Comparison of ENCODE assay signal across 7 cellular contexts in the genomic region with DNA sequence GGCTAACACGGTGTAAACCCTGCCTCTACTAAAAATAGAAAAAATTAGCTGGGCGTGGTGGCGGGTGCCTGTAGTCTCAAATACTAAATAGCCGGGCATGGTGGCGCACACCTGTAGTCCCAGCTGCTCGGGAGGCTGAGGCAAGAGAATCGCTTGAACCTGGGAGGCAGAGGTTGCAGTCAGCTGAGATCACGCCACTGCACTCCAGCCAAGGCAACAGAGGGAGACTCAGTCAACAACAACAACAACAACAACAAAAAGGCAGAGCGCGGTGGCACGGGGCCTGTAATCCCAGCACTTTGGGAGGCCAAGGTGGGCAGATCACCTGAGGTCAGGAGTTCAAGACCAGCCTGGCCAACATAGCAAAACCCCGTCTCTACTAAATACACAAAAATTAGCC. TPM values are rescaled to one million over a fixed set of nuclear protein-coding genes. Genes with fewer than 3 reads are reported as not detected.
DNase-seq lines count a peak whose midpoint lies in the region; ATAC-seq, FAIRE-seq and TF ChIP-seq lines count a peak whose summit lies in the region.
"Not testable (repeated sequence)": the region's sequence is repeated elsewhere in the genome, so short reads cannot be mapped to it uniquely, and the experiment has no call there.

No MANE protein-coding gene starts in this region.

- H3K27me3 ChIP-seq in DND-41 (ENCODE audit: insufficient read depth, low read length, poor library complexity); K562 (ENCODE audit: control insufficient read depth in 2 of 2, insufficient read depth in 2 of 2, low read length in 2 of 2): not testable (repeated sequence)

- peak overlapping the region; percentile 65 for H3K4me2 ChIP-seq in DND-41 (ENCODE audit: insufficient read depth, low read length)
- not testable (repeated sequence) for H3K4me2 ChIP-seq in K562 (ENCODE audit: insufficient read depth, low read length)

- H4K20me1 ChIP-seq in DND-41 (ENCODE audit: insufficient read depth, low read length); K562 (replicated peaks; ENCODE audit: control insufficient read depth, insufficient read depth, low read length): not testable (repeated sequence)

- H3K4me3 Mint-ChIP-seq in activated CD4-positive, alpha-beta memory T cell treated with anti-CD3 and anti-CD28 coated beads, Interleukin-2, amount 10 ng/mL, durations not matched to agents 7 days and 5 days: peak overlapping the region; percentile 95
- peak overlapping the region; percentile 98 for H3K4me3 Mint-ChIP-seq in activated T-helper 2 cell treated with anti-CD3 and anti-CD28 coated beads, Interferon-gamma antibody, Interleukin-2, Interleukin-4, amounts not matched to agents 10 μg/mL and 5 μg/mL and 100 μg/mL, durations not matched to agents 14 hours and 24 hours and 36 hours (ENCODE audit: low read depth)
- peak overlapping the region; percentile 70 for H3K4me3 Mint-ChIP-seq in memory B cell
- H3K4me3 Mint-ChIP-seq in nephron progenitor cell: peak overlapping the region; percentile 58
- peak overlapping the region; percentile 65 to 97 for H3K4me3 Mint-ChIP-seq in stimulated activated naive B cell treated with anti-CD40 and anti-IgM and Interleukin-4, amounts not matched to agents 10 μg/mL and 1 μg/mL and 100 μg/mL, for 72 hours

- not testable (repeated sequence) for H3K9me3 ChIP-seq in DND-41 (ENCODE audit: insufficient read depth, low read length, severe bottlenecking); K562 (replicated peaks; ENCODE audit: control insufficient read depth, insufficient read depth, low read depth, low read length)

- not testable (repeated sequence) for H3K27me3 Mint-ChIP-seq in activated CD4-positive, alpha-beta memory T cell treated with anti-CD3 and anti-CD28 coated beads, Interleukin-2, amount 10 ng/mL, durations not matched to agents 7 days and 5 days; activated T-helper 2 cell treated with anti-CD3 and anti-CD28 coated beads, Interferon-gamma antibody, Interleukin-2, Interleukin-4, amounts not matched to agents 10 μg/mL and 5 μg/mL and 100 μg/mL, durations not matched to agents 14 hours and 24 hours and 36 hours (ENCODE audit: low read depth); memory B cell; stimulated activated naive B cell treated with anti-CD40 and anti-IgM and Interleukin-4, amounts not matched to agents 10 μg/mL and 1 μg/mL and 100 μg/mL, for 72 hours
- peaks cover 29% of the 10 kb centered on the region for H3K27me3 Mint-ChIP-seq in nephron progenitor cell (ENCODE audit: low read depth, poor library complexity)

- H3K79me2 ChIP-seq in DND-41 (ENCODE audit: insufficient read depth, low read length); K562 (ENCODE audit: control insufficient read depth, insufficient read depth, low read length): not testable (repeated sequence)

- not testable (repeated sequence) for BruUV-seq in K562 (replicated peaks; lab: Mats Ljungman, UMichigan)

- H3K36me3 ChIP-seq in DND-41 (ENCODE audit: insufficient read depth, low read length): not testable (repeated sequence)
- peaks cover 18% of the 10 kb centered on the region; the same call in 1 of the 3 replicates for H3K36me3 ChIP-seq in K562 (ENCODE audit: control insufficient read depth, insufficient read depth, low read length)

- not testable (repeated sequence) for FAIRE-seq in K562 (lab: Jason Lieb, UNC)

- H2AFZ ChIP-seq in DND-41 (ENCODE audit: low read depth, low read length): not testable (repeated sequence)
- 0 out of 2 replicates have a peak overlapping the region, but pooled peaks have one; percentile 58 for H2AFZ ChIP-seq in K562 (ENCODE audit: low read depth, low read length)

- not testable (repeated sequence) for TF ChIP-seq CTCF in DND-41 (IDR thresholded peaks at IDR 0.05; ENCODE audit: borderline replicate concordance, extremely low read depth, low read length, poor library complexity, severe bottlenecking); K562 (IDR thresholded peaks at IDR 0.05 in 2 of 3, conservative IDR thresholded peaks at IDR 0.05 in 1 of 3; ENCODE audit: insufficient read depth in 2 of 3, low read depth in 1 of 3, low read length in 3 of 3); nephron progenitor cell (IDR thresholded peaks at IDR 0.05)

- POLR2A ChIA-PET in activated CD4-positive, alpha-beta memory T cell treated with anti-CD3 and anti-CD28 coated beads, Interleukin-2, amount 10 ng/mL, durations not matched to agents 7 days and 5 days (lab: Charles Lee): interaction anchor here (2.0 kb wide), 1 partner anchor 7 kb away, joined by 36 read pairs; the partner anchor contains the start of gene NUP155
- POLR2A ChIA-PET in K562 (lab: Yijun Ruan, JAX): not testable (repeated sequence)

- H3K4me3 ChIP-seq in DND-41 (ENCODE audit: low read depth in 1 of 2, low read length in 2 of 2): peak overlapping the region in 1 of 2 experiments; percentile 75; a peak in 2 of 4 replicates
- not testable (repeated sequence) for H3K4me3 ChIP-seq in K562

- H3K36me3 Mint-ChIP-seq in activated CD4-positive, alpha-beta memory T cell treated with anti-CD3 and anti-CD28 coated beads, Interleukin-2, amount 10 ng/mL, durations not matched to agents 7 days and 5 days (ENCODE audit: low read depth); memory B cell; nephron progenitor cell (ENCODE audit: low read depth): not testable (repeated sequence)
- H3K36me3 Mint-ChIP-seq in activated T-helper 2 cell treated with anti-CD3 and anti-CD28 coated beads, Interferon-gamma antibody, Interleukin-2, Interleukin-4, amounts not matched to agents 10 μg/mL and 5 μg/mL and 100 μg/mL, durations not matched to agents 14 hours and 24 hours and 36 hours (ENCODE audit: low read depth): peaks cover 12% of the 10 kb centered on the region
- H3K36me3 Mint-ChIP-seq in stimulated activated naive B cell treated with anti-CD40 and anti-IgM and Interleukin-4, amounts not matched to agents 10 μg/mL and 1 μg/mL and 100 μg/mL, for 72 hours: peaks cover 4 to 12% of the 10 kb centered on the region in 2 donors

- CTCF ChIA-PET in activated CD4-positive, alpha-beta memory T cell treated with anti-CD3 and anti-CD28 coated beads, Interleukin-2, amount 10 ng/mL, durations not matched to agents 7 days and 5 days (lab: Charles Lee): interaction anchor here (1.0 to 2.9 kb wide), 2 partner anchors 8 to 9 kb away, joined by 4 to 45 read pairs; partner anchors contain the start of gene NUP155
- CTCF ChIA-PET in K562 (lab: Yijun Ruan, JAX; ENCODE audit: low intra/inter-chr PET ratio): not testable (repeated sequence)

- not testable (repeated sequence) for H3K9me3 Mint-ChIP-seq in activated CD4-positive, alpha-beta memory T cell treated with anti-CD3 and anti-CD28 coated beads, Interleukin-2, amount 10 ng/mL, durations not matched to agents 7 days and 5 days; activated T-helper 2 cell treated with anti-CD3 and anti-CD28 coated beads, Interferon-gamma antibody, Interleukin-2, Interleukin-4, amounts not matched to agents 10 μg/mL and 5 μg/mL and 100 μg/mL, durations not matched to agents 14 hours and 24 hours and 36 hours; memory B cell; nephron progenitor cell; stimulated activated naive B cell treated with anti-CD40 and anti-IgM and Interleukin-4, amounts not matched to agents 10 μg/mL and 1 μg/mL and 100 μg/mL, for 72 hours

- 88% methylated on average over 12 of the region's 12 CpGs for WGBS in K562 (ENCODE audit: insufficient coverage, low coverage, missing lambda C conversion rate)

- peaks cover 18% of the 10 kb centered on the region for H3K4me1 Mint-ChIP-seq in activated CD4-positive, alpha-beta memory T cell treated with anti-CD3 and anti-CD28 coated beads, Interleukin-2, amount 10 ng/mL, durations not matched to agents 7 days and 5 days
- H3K4me1 Mint-ChIP-seq in activated T-helper 2 cell treated with anti-CD3 and anti-CD28 coated beads, Interferon-gamma antibody, Interleukin-2, Interleukin-4, amounts not matched to agents 10 μg/mL and 5 μg/mL and 100 μg/mL, durations not matched to agents 14 hours and 24 hours and 36 hours (ENCODE audit: low read depth); memory B cell; nephron progenitor cell: not testable (repeated sequence)
- peaks cover 4 to 11% of the 10 kb centered on the region in 2 donors for H3K4me1 Mint-ChIP-seq in stimulated activated naive B cell treated with anti-CD40 and anti-IgM and Interleukin-4, amounts not matched to agents 10 μg/mL and 1 μg/mL and 100 μg/mL, for 72 hours

- in situ Hi-C loops in K562 (cut with MboI): not testable (repeated sequence)

- not testable (repeated sequence) for H3K27ac Mint-ChIP-seq in activated CD4-positive, alpha-beta memory T cell treated with anti-CD3 and anti-CD28 coated beads, Interleukin-2, amount 10 ng/mL, durations not matched to agents 7 days and 5 days; memory B cell; nephron progenitor cell; stimulated activated naive B cell treated with anti-CD40 and anti-IgM and Interleukin-4, amounts not matched to agents 10 μg/mL and 1 μg/mL and 100 μg/mL, for 72 hours
- H3K27ac Mint-ChIP-seq in activated T-helper 2 cell treated with anti-CD3 and anti-CD28 coated beads, Interferon-gamma antibody, Interleukin-2, Interleukin-4, amounts not matched to agents 10 μg/mL and 5 μg/mL and 100 μg/mL, durations not matched to agents 14 hours and 24 hours and 36 hours: peak overlapping the region; percentile 38

- TF ChIP-seq POLR2A in K562 (conservative IDR thresholded peaks at IDR 0.05): not testable (repeated sequence)

- H3K9me1 ChIP-seq in K562 (ENCODE audit: control insufficient read depth, insufficient read depth, low read length): not testable (repeated sequence)

- TF ChIP-seq RAD21 in K562 (CRISPR knock-in tag; conservative IDR thresholded peaks at IDR 0.05 in 1 of 2, IDR thresholded peaks at IDR 0.05 in 1 of 2): not testable (repeated sequence)

- ATAC-seq in DND-41 (ENCODE audit: insufficient read depth, low read depth); K562; memory B cell (ENCODE audit: low read depth); stimulated activated naive B cell treated with anti-CD40 and anti-IgM and Interleukin-4, amounts not matched to agents 10 μg/mL and 1 μg/mL and 100 μg/mL, for 72 hours (replicated peaks): not testable (repeated sequence)

- not testable (repeated sequence) for TF ChIP-seq EP300 in K562 (IDR thresholded peaks at IDR 0.05; ENCODE audit: low read length)

- intact Hi-C loops in activated T-helper 2 cell treated with anti-CD3 and anti-CD28 coated beads, Interferon-gamma antibody, Interleukin-2, Interleukin-4, amounts not matched to agents 10 μg/mL and 5 μg/mL and 100 μg/mL, durations not matched to agents 14 hours and 24 hours and 36 hours (cut with micrococcal nuclease): not testable (repeated sequence)
- intact Hi-C loops in K562 (cut with micrococcal nuclease): loop anchor here (10.0 kb wide), 1 partner anchor 503 kb away; the partner anchor contains the start of gene NIPBL

- H3K9ac ChIP-seq in DND-41 (ENCODE audit: low read depth, low read length): 0 out of 2 replicates have a peak overlapping the region, but pooled peaks have one; percentile 70
- H3K9ac ChIP-seq in K562 (ENCODE audit: insufficient read depth in 1 of 2, low read depth in 2 of 2, low read length in 2 of 2): not testable (repeated sequence)

- not testable (repeated sequence) for DNase-seq in DND-41; activated CD4-positive, alpha-beta memory T cell treated with anti-CD3 and anti-CD28 coated beads, Interleukin-2, amount 10 ng/mL, durations not matched to agents 7 days and 5 days; activated T-helper 2 cell treated with anti-CD3 and anti-CD28 coated beads, Interferon-gamma antibody, Interleukin-2, Interleukin-4, amounts not matched to agents 10 μg/mL and 5 μg/mL and 100 μg/mL, durations not matched to agents 14 hours and 24 hours and 36 hours (ENCODE audit: low spot score); K562 (ENCODE audit: extremely low read depth in 1 of 4, low spot score in 3 of 4); memory B cell (ENCODE audit: low spot score in 2 of 2); nephron progenitor cell; stimulated activated naive B cell treated with anti-CD40 and anti-IgM and Interleukin-4, amounts not matched to agents 10 μg/mL and 1 μg/mL and 100 μg/mL, for 72 hours

- H3K27ac ChIP-seq in DND-41 (ENCODE audit: low read length); K562 (ENCODE audit: extremely low read depth, low read depth, low read length): not testable (repeated sequence)

- H3K4me1 ChIP-seq in DND-41 (ENCODE audit: insufficient read depth, low read length): peaks cover 22% of the 10 kb centered on the region; the same call in 1 of the 2 replicates
- H3K4me1 ChIP-seq in K562 (replicated peaks in 1 of 2; ENCODE audit: control insufficient read depth in 2 of 2, insufficient read depth in 2 of 2, low read length in 2 of 2): not testable (repeated sequence)

RNA-seq across cellular contexts. Expression of gene WDR70, which starts 1.1 kb away (rescaled TPM):
- 10 to 100 TPM; 25.7 to 26.9 TPM for total RNA-seq in activated CD4-positive, alpha-beta memory T cell treated with anti-CD3 and anti-CD28 coated beads, Interleukin-2, amount 10 ng/mL, durations not matched to agents 7 days and 5 days
- total RNA-seq in activated T-helper 2 cell treated with anti-CD3 and anti-CD28 coated beads, Interferon-gamma antibody, Interleukin-2, Interleukin-4, amounts not matched to agents 10 μg/mL and 5 μg/mL and 100 μg/mL, durations not matched to agents 14 hours and 24 hours and 36 hours: 37.9 and 45.3 TPM in 2 replicates
- total RNA-seq in K562 (2011; cell fraction: chromatin; rRNA removed; ENCODE audit: low replicate concordance): 62.3 and 110 TPM in 2 replicates
- total RNA-seq in K562 (2011; cell fraction: nucleolus; rRNA removed): 49.2 and 54.7 TPM in 2 replicates
- total RNA-seq in K562 (2011; cell fraction: nucleoplasm; rRNA removed): 38.7 and 42.2 TPM in 2 replicates
- total RNA-seq in K562 (2014; rRNA removed) (30.6 and 36.2 TPM in 2 replicates), K562 (2014; rRNA removed; fragmentation: Illumina TruSeq; extraction: Trizol) (46.6 and 53.7 TPM in 2 replicates), K562 (2015; rRNA removed; fragmentation: Illumina TruSeq; extraction: Trizol) (37.6 and 40.3 TPM in 2 replicates), K562 (2021) (43.1 and 46.8 TPM in 2 replicates)
- polyA plus RNA-seq in K562 (2011; rRNA removed) (28.6 and 42.0 TPM in 2 replicates), K562 (2014; fragmentation: Illumina TruSeq; extraction: Trizol) (34.0 and 38.8 TPM in 2 replicates), K562 (2014; fragmentation: Nextera tagmentation; extraction: Ambion mirVana) (10 to 100 TPM; 16.8 to 27.8 TPM), K562 (2014; rRNA removed) (29.9 and 42.5 TPM in 2 replicates)
- 14.3 and 18.1 TPM in 2 replicates for polyA plus RNA-seq in K562 (2011; cell fraction: cytosol; rRNA removed)
- polyA plus RNA-seq in K562 (2011; cell fraction: nucleus; rRNA removed): 22.7 and 25.7 TPM in 2 replicates
- polyA plus RNA-seq in K562 (2012): 34.5 and 42.5 TPM in 2 replicates
- 86.2 and 93.4 TPM in 2 replicates for polyA minus RNA-seq in K562 (2011; rRNA and poly(A)+ RNA removed)
- 23.3 and 26.0 TPM in 2 replicates for polyA minus RNA-seq in K562 (2011; cell fraction: cytosol; rRNA and poly(A)+ RNA removed)
- 43.9 and 59.9 TPM in 2 replicates for polyA minus RNA-seq in K562 (2011; cell fraction: nucleus; rRNA and poly(A)+ RNA removed)

RNA-seq across cellular contexts. Expression of gene NUP155, which starts 7.2 kb away (rescaled TPM):
- 10 to 100 TPM; 41.3 to 45.9 TPM for total RNA-seq in activated CD4-positive, alpha-beta memory T cell treated with anti-CD3 and anti-CD28 coated beads, Interleukin-2, amount 10 ng/mL, durations not matched to agents 7 days and 5 days
- total RNA-seq in activated T-helper 2 cell treated with anti-CD3 and anti-CD28 coated beads, Interferon-gamma antibody, Interleukin-2, Interleukin-4, amounts not matched to agents 10 μg/mL and 5 μg/mL and 100 μg/mL, durations not matched to agents 14 hours and 24 hours and 36 hours: 66.8 and 69.8 TPM in 2 replicates
- 159 and 198 TPM in 2 replicates for total RNA-seq in K562 (2011; cell fraction: chromatin; rRNA removed; ENCODE audit: low replicate concordance)
- total RNA-seq in K562 (2011; cell fraction: nucleolus; rRNA removed): 103 and 105 TPM in 2 replicates
- total RNA-seq in K562 (2011; cell fraction: nucleoplasm; rRNA removed): 120 and 130 TPM in 2 replicates
- total RNA-seq in K562 (2014; rRNA removed) (70.0 and 76.1 TPM in 2 replicates), K562 (2014; rRNA removed; fragmentation: Illumina TruSeq; extraction: Trizol) (130 and 141 TPM in 2 replicates), K562 (2015; rRNA removed; fragmentation: Illumina TruSeq; extraction: Trizol) (96.3 and 106 TPM in 2 replicates), K562 (2021) (114 and 119 TPM in 2 replicates)
- polyA plus RNA-seq in K562 (2011; rRNA removed) (73.9 and 107 TPM in 2 replicates), K562 (2014; fragmentation: Illumina TruSeq; extraction: Trizol) (61.7 and 71.2 TPM in 2 replicates), K562 (2014; fragmentation: Nextera tagmentation; extraction: Ambion mirVana) (10 to 100 TPM; 39.3 to 77.0 TPM), K562 (2014; rRNA removed) (37.1 and 39.4 TPM in 2 replicates)
- 46.6 and 54.1 TPM in 2 replicates for polyA plus RNA-seq in K562 (2011; cell fraction: cytosol; rRNA removed)
- polyA plus RNA-seq in K562 (2011; cell fraction: nucleus; rRNA removed): 42.2 and 58.8 TPM in 2 replicates
- 26.9 and 40.0 TPM in 2 replicates for polyA plus RNA-seq in K562 (2012)
- polyA minus RNA-seq in K562 (2011; rRNA and poly(A)+ RNA removed): 373 and 460 TPM in 2 replicates
- 116 and 191 TPM in 2 replicates for polyA minus RNA-seq in K562 (2011; cell fraction: cytosol; rRNA and poly(A)+ RNA removed)
- 97.9 and 129 TPM in 2 replicates for polyA minus RNA-seq in K562 (2011; cell fraction: nucleus; rRNA and poly(A)+ RNA removed)
